Comparison of ENCODE assay signal across 7 cellular contexts in genomic region chr4:1854752-1855151, GRCh38. TPM values are rescaled to one million over a fixed set of nuclear protein-coding genes. Genes with fewer than 3 reads are reported as not detected.
A peak's percentile ranks its signal among the peaks of the same experiment; 100 is the strongest.
DNase-seq lines count a peak whose midpoint lies in the region; ATAC-seq and TF ChIP-seq lines count a peak whose summit lies in the region.

No MANE protein-coding gene starts in this region.

- H3K27ac Mint-ChIP-seq in activated B cell treated with CpG ODN at 0.5 μM for 24 hours: peak overlapping the region; percentile 75
- H3K27ac Mint-ChIP-seq in stimulated activated memory B cell treated with anti-CD40 and anti-IgM and Interleukin-4, amounts not matched to agents 10 μg/mL and 1 μg/mL and 100 μg/mL, for 72 hours: peak overlapping the region; percentile 59

- POLR2A ChIA-PET in activated B cell treated with CpG ODN at 0.5 μM for 24 hours (lab: Charles Lee): interaction anchor here (1.1 to 4.2 kb wide), 2 partner anchors 16 to 21 kb away, joined by 5 to 35 read pairs; partner anchors contain the start of gene NSD2

- CTCF ChIA-PET in activated B cell treated with CpG ODN at 0.5 μM for 24 hours (lab: Charles Lee): no interaction called here

- DNase-seq in HFF-Myc (ENCODE audit: extremely low read depth, low read depth) (no peak), activated B cell treated with CpG ODN at 0.5 μM for 24 hours (no peak), retina (no peak), NCI-H774 (lab: John Stamatoyannopoulos, UW) (no peak), DMS53 treated with DMSO at 0.1 percent for 48 hours (lab: John Stamatoyannopoulos, UW; ENCODE audit: unreplicated experiment) (no peak)

- peaks cover 26% of the 10 kb centered on the region for H3K4me1 Mint-ChIP-seq in activated B cell treated with CpG ODN at 0.5 μM for 24 hours
- H3K4me1 Mint-ChIP-seq in stimulated activated memory B cell treated with anti-CD40 and anti-IgM and Interleukin-4, amounts not matched to agents 10 μg/mL and 1 μg/mL and 100 μg/mL, for 72 hours: peaks cover 48% of the 10 kb centered on the region

- no peak for TF ChIP-seq CTCF in HFF-Myc (IDR thresholded peaks at IDR 0.05; ENCODE audit: low read depth, low read length, missing control alignments)
- no peak for TF ChIP-seq CTCF in activated B cell treated with CpG ODN at 0.5 μM for 24 hours (IDR thresholded peaks at IDR 0.05)

- H3K36me3 Mint-ChIP-seq in activated B cell treated with CpG ODN at 0.5 μM for 24 hours (ENCODE audit: low read depth): peaks cover 11% of the 10 kb centered on the region
- no peaks in the 10 kb centered on the region for H3K36me3 Mint-ChIP-seq in stimulated activated memory B cell treated with anti-CD40 and anti-IgM and Interleukin-4, amounts not matched to agents 10 μg/mL and 1 μg/mL and 100 μg/mL, for 72 hours

- no peaks in the 10 kb centered on the region for H3K27me3 Mint-ChIP-seq in activated B cell treated with CpG ODN at 0.5 μM for 24 hours
- no peaks in the 10 kb centered on the region for H3K27me3 Mint-ChIP-seq in stimulated activated memory B cell treated with anti-CD40 and anti-IgM and Interleukin-4, amounts not matched to agents 10 μg/mL and 1 μg/mL and 100 μg/mL, for 72 hours

- intact Hi-C loops in activated B cell treated with CpG ODN at 0.5 μM for 24 hours (cut with micrococcal nuclease): loop anchor here (5.0 kb wide), 1 partner anchor 153 kb away; the partner anchor contains the start of gene NELFA

- no peaks in the 10 kb centered on the region for H3K9me3 Mint-ChIP-seq in activated B cell treated with CpG ODN at 0.5 μM for 24 hours
- H3K9me3 Mint-ChIP-seq in stimulated activated memory B cell treated with anti-CD40 and anti-IgM and Interleukin-4, amounts not matched to agents 10 μg/mL and 1 μg/mL and 100 μg/mL, for 72 hours: no peaks in the 10 kb centered on the region

- H3K4me3 ChIP-seq in HFF-Myc (replicated peaks; ENCODE audit: low read depth, low read length) (peak overlapping the region; percentile 94), iPS-11a (ENCODE audit: low read depth, low read length) (peak overlapping the region; percentile 81)

- H3K4me3 Mint-ChIP-seq in activated B cell treated with CpG ODN at 0.5 μM for 24 hours: peak overlapping the region; percentile 80
- H3K4me3 Mint-ChIP-seq in stimulated activated memory B cell treated with anti-CD40 and anti-IgM and Interleukin-4, amounts not matched to agents 10 μg/mL and 1 μg/mL and 100 μg/mL, for 72 hours: peak overlapping the region; percentile 78

- no peak for ATAC-seq in activated B cell treated with CpG ODN at 0.5 μM for 24 hours (ENCODE audit: low read depth)
- ATAC-seq in stimulated activated memory B cell treated with anti-CD40 and anti-IgM and Interleukin-4, amounts not matched to agents 10 μg/mL and 1 μg/mL and 100 μg/mL, for 72 hours: no peak

RNA-seq across cellular contexts. Expression of gene LETM1, which starts 1.2 kb away (rescaled TPM):
- 52.5 and 60.3 TPM in 2 replicates for total RNA-seq in activated B cell treated with CpG ODN at 0.5 μM for 24 hours

RNA-seq across cellular contexts. Expression of gene NSD2, which starts 16.4 kb away (rescaled TPM):
- total RNA-seq in activated B cell treated with CpG ODN at 0.5 μM for 24 hours: 40.3 and 44.6 TPM in 2 replicates
